ENCODE assay signal across 1 cellular context in the genomic region with DNA sequence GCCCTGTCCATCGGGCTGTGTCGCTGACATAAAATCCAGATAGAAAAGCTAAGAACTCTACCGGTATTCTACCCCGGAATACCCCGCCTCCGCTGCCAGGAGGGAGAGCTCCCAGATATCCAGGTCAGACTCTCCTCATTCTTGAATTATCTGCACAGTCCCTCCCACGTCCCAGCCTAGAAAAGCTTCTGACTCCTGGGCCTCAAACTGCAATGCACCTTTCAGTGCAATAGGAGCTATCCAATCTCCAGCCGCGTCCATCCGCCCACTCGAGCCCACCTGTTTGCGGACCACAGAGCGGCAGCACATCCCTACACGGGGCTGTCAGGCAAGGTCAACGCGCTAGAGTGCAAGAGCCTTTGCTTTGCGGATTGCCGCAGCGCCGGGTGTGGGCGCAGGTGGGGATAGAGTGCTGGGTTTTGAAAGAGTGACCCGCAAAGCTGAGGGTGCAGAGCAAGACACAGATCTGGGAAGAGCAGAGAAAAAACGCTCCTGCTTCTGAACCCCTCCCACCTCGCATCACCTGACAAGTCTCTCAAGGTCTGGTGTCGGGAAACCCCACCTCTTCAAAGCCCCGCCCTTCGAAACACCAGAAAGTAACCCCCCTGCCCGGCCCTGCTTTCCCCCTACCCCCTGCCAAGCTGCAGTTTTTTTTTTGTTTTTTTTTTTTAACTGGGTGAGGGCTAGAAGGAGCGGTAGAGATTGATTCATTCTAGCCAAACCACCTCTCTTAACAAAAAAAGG.
TF ChIP-seq lines count a peak whose summit lies in the region.

No MANE protein-coding gene starts in this region.

TF ChIP-seq in HepG2, 621 proteins besides CTCF, POLR2A, EP300 and RAD21 (continued from another document and continues in another):
- TF ChIP-seq, protein P1, sequence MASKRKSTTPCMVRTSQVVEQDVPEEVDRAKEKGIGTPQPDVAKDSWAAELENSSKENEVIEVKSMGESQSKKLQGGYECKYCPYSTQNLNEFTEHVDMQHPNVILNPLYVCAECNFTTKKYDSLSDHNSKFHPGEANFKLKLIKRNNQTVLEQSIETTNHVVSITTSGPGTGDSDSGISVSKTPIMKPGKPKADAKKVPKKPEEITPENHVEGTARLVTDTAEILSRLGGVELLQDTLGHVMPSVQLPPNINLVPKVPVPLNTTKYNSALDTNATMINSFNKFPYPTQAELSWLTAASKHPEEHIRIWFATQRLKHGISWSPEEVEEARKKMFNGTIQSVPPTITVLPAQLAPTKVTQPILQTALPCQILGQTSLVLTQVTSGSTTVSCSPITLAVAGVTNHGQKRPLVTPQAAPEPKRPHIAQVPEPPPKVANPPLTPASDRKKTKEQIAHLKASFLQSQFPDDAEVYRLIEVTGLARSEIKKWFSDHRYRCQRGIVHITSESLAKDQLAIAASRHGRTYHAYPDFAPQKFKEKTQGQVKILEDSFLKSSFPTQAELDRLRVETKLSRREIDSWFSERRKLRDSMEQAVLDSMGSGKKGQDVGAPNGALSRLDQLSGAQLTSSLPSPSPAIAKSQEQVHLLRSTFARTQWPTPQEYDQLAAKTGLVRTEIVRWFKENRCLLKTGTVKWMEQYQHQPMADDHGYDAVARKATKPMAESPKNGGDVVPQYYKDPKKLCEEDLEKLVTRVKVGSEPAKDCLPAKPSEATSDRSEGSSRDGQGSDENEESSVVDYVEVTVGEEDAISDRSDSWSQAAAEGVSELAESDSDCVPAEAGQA (IDR thresholded peaks at IDR 0.05; ENCODE audit: low read depth) = no peak
- TF ChIP-seq, protein P1 (CRISPR knock-in tag; IDR thresholded peaks at IDR 0.05; ENCODE audit: borderline replicate concordance) = no peak
- TF ChIP-seq, protein P2, sequence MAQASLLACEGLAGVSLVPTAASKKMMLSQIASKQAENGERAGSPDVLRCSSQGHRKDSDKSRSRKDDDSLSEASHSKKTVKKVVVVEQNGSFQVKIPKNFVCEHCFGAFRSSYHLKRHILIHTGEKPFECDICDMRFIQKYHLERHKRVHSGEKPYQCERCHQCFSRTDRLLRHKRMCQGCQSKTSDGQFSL (CRISPR knock-in tag; IDR thresholded peaks at IDR 0.05) = no peak
- TF ChIP-seq MAZ (IDR thresholded peaks at IDR 0.05; ENCODE audit: borderline replicate concordance, low read depth, low read length) (peak; percentile 54), MAZ (CRISPR knock-in tag; IDR thresholded peaks at IDR 0.05; ENCODE audit: low read depth) (peak; percentile 89), GFI1 (CRISPR knock-in tag; IDR thresholded peaks at IDR 0.05; ENCODE audit: borderline replicate concordance) (no peak), RFX3 (CRISPR knock-in tag; IDR thresholded peaks at IDR 0.05) (no peak), SETDB1 (CRISPR knock-in tag; IDR thresholded peaks at IDR 0.05; ENCODE audit: borderline replicate concordance) (no peak), NFE2 (CRISPR knock-in tag; IDR thresholded peaks at IDR 0.05) (no peak), ZSCAN21 (CRISPR knock-in tag; IDR thresholded peaks at IDR 0.05; ENCODE audit: borderline replicate concordance) (no peak), ELF3 (CRISPR knock-in tag; IDR thresholded peaks at IDR 0.05) (peak; percentile 48; the same call in 1 of the 2 replicates), ZBTB21 (CRISPR knock-in tag; IDR thresholded peaks at IDR 0.05) (no peak), FOXK1 (CRISPR knock-in tag; IDR thresholded peaks at IDR 0.05; ENCODE audit: borderline replicate concordance, low read depth) (no peak), ZBTB3 (CRISPR knock-in tag; IDR thresholded peaks at IDR 0.05; ENCODE audit: borderline replicate concordance, low read depth) (no peak), ZNF124 (CRISPR knock-in tag; IDR thresholded peaks at IDR 0.05) (no peak), ZSCAN20 (CRISPR knock-in tag; IDR thresholded peaks at IDR 0.05; ENCODE audit: borderline replicate concordance) (no peak), ARID2 (CRISPR knock-in tag; IDR thresholded peaks at IDR 0.05; ENCODE audit: borderline replicate concordance) (no peak), NR3C1 (CRISPR knock-in tag; IDR thresholded peaks at IDR 0.05) (no peak), MTA1 (CRISPR knock-in tag; IDR thresholded peaks at IDR 0.05; ENCODE audit: borderline replicate concordance) (peak; percentile 47), ZSCAN25 (CRISPR knock-in tag; IDR thresholded peaks at IDR 0.05) (no peak), MTF2 (CRISPR knock-in tag; IDR thresholded peaks at IDR 0.05; ENCODE audit: borderline replicate concordance) (no peak), ZBTB42 (CRISPR knock-in tag; IDR thresholded peaks at IDR 0.05) (no peak), SSRP1 (CRISPR knock-in tag; IDR thresholded peaks at IDR 0.05) (no peak), CENPX (CRISPR knock-in tag; IDR thresholded peaks at IDR 0.05) (no peak), ZNF781 (CRISPR knock-in tag; IDR thresholded peaks at IDR 0.05; ENCODE audit: borderline replicate concordance, not compliant biosample characterization) (no peak), ZNF674 (CRISPR knock-in tag; IDR thresholded peaks at IDR 0.05; ENCODE audit: low read depth) (no peak), ZMYM3 (CRISPR knock-in tag; IDR thresholded peaks at IDR 0.05) (no peak), JUND (CRISPR knock-in tag; IDR thresholded peaks at IDR 0.05) (no peak), ZNF232 (CRISPR knock-in tag; IDR thresholded peaks at IDR 0.05; ENCODE audit: borderline replicate concordance) (no peak)
- TF ChIP-seq, protein P3, sequence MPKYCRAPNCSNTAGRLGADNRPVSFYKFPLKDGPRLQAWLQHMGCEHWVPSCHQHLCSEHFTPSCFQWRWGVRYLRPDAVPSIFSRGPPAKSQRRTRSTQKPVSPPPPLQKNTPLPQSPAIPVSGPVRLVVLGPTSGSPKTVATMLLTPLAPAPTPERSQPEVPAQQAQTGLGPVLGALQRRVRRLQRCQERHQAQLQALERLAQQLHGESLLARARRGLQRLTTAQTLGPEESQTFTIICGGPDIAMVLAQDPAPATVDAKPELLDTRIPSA (CRISPR knock-in tag; IDR thresholded peaks at IDR 0.05; ENCODE audit: borderline replicate concordance) = no peak
- TF ChIP-seq, protein P4, sequence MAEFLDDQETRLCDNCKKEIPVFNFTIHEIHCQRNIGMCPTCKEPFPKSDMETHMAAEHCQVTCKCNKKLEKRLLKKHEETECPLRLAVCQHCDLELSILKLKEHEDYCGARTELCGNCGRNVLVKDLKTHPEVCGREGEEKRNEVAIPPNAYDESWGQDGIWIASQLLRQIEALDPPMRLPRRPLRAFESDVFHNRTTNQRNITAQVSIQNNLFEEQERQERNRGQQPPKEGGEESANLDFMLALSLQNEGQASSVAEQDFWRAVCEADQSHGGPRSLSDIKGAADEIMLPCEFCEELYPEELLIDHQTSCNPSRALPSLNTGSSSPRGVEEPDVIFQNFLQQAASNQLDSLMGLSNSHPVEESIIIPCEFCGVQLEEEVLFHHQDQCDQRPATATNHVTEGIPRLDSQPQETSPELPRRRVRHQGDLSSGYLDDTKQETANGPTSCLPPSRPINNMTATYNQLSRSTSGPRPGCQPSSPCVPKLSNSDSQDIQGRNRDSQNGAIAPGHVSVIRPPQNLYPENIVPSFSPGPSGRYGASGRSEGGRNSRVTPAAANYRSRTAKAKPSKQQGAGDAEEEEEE (CRISPR knock-in tag; IDR thresholded peaks at IDR 0.05; ENCODE audit: borderline replicate concordance) = 0 out of 2 replicates have a peak, but pooled peaks have one; percentile 0
- TF ChIP-seq, protein P5, sequence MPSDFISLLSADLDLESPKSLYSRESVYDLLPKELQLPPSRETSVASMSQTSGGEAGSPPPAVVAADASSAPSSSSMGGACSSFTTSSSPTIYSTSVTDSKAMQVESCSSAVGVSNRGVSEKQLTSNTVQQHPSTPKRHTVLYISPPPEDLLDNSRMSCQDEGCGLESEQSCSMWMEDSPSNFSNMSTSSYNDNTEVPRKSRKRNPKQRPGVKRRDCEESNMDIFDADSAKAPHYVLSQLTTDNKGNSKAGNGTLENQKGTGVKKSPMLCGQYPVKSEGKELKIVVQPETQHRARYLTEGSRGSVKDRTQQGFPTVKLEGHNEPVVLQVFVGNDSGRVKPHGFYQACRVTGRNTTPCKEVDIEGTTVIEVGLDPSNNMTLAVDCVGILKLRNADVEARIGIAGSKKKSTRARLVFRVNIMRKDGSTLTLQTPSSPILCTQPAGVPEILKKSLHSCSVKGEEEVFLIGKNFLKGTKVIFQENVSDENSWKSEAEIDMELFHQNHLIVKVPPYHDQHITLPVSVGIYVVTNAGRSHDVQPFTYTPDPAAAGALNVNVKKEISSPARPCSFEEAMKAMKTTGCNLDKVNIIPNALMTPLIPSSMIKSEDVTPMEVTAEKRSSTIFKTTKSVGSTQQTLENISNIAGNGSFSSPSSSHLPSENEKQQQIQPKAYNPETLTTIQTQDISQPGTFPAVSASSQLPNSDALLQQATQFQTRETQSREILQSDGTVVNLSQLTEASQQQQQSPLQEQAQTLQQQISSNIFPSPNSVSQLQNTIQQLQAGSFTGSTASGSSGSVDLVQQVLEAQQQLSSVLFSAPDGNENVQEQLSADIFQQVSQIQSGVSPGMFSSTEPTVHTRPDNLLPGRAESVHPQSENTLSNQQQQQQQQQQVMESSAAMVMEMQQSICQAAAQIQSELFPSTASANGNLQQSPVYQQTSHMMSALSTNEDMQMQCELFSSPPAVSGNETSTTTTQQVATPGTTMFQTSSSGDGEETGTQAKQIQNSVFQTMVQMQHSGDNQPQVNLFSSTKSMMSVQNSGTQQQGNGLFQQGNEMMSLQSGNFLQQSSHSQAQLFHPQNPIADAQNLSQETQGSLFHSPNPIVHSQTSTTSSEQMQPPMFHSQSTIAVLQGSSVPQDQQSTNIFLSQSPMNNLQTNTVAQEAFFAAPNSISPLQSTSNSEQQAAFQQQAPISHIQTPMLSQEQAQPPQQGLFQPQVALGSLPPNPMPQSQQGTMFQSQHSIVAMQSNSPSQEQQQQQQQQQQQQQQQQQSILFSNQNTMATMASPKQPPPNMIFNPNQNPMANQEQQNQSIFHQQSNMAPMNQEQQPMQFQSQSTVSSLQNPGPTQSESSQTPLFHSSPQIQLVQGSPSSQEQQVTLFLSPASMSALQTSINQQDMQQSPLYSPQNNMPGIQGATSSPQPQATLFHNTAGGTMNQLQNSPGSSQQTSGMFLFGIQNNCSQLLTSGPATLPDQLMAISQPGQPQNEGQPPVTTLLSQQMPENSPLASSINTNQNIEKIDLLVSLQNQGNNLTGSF (CRISPR knock-in tag; IDR thresholded peaks at IDR 0.05) = no peak
- TF ChIP-seq, protein P6, sequence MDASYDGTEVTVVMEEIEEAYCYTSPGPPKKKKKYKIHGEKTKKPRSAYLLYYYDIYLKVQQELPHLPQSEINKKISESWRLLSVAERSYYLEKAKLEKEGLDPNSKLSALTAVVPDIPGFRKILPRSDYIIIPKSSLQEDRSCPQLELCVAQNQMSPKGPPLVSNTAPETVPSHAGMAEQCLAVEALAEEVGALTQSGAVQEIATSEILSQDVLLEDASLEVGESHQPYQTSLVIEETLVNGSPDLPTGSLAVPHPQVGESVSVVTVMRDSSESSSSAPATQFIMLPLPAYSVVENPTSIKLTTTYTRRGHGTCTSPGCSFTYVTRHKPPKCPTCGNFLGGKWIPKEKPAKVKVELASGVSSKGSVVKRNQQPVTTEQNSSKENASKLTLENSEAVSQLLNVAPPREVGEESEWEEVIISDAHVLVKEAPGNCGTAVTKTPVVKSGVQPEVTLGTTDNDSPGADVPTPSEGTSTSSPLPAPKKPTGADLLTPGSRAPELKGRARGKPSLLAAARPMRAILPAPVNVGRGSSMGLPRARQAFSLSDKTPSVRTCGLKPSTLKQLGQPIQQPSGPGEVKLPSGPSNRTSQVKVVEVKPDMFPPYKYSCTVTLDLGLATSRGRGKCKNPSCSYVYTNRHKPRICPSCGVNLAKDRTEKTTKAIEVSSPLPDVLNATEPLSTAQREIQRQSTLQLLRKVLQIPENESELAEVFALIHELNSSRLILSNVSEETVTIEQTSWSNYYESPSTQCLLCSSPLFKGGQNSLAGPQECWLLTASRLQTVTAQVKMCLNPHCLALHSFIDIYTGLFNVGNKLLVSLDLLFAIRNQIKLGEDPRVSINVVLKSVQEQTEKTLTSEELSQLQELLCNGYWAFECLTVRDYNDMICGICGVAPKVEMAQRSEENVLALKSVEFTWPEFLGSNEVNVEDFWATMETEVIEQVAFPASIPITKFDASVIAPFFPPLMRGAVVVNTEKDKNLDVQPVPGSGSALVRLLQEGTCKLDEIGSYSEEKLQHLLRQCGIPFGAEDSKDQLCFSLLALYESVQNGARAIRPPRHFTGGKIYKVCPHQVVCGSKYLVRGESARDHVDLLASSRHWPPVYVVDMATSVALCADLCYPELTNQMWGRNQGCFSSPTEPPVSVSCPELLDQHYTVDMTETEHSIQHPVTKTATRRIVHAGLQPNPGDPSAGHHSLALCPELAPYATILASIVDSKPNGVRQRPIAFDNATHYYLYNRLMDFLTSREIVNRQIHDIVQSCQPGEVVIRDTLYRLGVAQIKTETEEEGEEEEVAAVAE (CRISPR knock-in tag; IDR thresholded peaks at IDR 0.05; ENCODE audit: borderline replicate concordance) = 0 out of 2 replicates have a peak, but pooled peaks have one; percentile 37
- TF ChIP-seq, protein P7, sequence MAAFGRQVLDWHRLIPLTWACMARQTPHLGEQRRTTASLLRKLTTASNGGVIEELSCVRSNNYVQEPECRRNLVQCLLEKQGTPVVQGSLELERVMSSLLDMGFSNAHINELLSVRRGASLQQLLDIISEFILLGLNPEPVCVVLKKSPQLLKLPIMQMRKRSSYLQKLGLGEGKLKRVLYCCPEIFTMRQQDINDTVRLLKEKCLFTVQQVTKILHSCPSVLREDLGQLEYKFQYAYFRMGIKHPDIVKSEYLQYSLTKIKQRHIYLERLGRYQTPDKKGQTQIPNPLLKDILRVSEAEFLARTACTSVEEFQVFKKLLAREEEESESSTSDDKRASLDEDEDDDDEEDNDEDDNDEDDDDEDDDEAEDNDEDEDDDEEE (CRISPR knock-in tag; IDR thresholded peaks at IDR 0.05) = no peak; the same call in 1 of the 2 replicates
- TF ChIP-seq, protein P8, sequence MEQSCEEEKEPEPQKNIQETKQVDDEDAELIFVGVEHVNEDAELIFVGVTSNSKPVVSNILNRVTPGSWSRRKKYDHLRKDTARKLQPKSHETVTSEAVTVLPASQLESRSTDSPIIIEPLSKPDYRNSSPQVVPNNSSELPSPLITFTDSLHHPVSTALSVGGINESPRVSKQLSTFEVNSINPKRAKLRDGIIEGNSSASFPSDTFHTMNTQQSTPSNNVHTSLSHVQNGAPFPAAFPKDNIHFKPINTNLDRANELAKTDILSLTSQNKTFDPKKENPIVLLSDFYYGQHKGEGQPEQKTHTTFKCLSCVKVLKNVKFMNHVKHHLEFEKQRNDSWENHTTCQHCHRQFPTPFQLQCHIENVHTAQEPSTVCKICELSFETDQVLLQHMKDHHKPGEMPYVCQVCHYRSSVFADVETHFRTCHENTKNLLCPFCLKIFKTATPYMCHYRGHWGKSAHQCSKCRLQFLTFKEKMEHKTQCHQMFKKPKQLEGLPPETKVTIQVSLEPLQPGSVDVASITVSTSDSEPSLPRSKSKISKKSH (CRISPR knock-in tag; IDR thresholded peaks at IDR 0.05; ENCODE audit: borderline replicate concordance) = no peak
